9 cellular contexts compared by ENCODE assay signal in the genomic region with DNA sequence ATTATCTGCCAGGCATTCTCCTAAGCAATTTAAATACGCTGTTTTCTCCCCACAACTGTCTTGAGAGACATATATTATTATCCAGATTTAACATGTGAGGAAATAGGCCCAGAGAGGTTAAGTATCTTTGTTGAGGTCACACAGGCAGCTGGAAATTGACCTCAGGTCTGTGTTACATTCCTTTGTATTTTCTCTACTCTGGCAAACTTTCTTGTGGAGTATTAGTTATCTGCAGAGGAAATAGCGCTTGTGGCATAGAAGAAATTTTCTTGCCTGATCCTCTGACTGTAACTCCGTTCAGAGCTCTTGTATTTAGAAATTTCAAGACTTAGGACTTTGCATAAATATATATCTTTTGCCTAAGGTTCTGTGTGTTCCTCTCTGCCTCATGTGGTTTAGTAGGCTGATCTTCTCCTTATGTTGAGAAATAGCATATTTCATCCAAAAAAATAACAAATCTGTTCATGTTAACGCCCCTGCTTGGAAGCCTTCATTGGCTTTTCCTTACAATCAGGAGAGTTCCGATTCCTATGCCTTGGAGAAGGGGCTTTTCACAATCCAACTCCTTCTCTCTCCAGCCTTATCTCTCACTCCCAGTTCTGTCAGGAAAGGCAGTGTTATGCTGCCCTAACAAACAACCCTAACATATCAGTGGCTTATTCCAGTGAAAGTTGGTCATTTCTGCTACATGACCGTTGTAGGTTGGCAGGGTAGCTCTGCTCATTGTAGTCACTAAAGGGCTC. TPM values are rescaled to one million over a fixed set of nuclear protein-coding genes. Genes with fewer than 3 reads are reported as not detected.
DNase-seq lines count a peak whose midpoint lies in the region; TF ChIP-seq lines count a peak whose summit lies in the region.
"Had no signal": no experiment of that assay in that cellular context is flagged by ENCODE, and none has a peak within 500 bp of the region (broad histone marks: within the 10 kb centered on the region; RNA-seq: fewer than 3 reads in every experiment).

No MANE protein-coding gene starts in this region.

- no peak overlapping the region for H3K4me3 ChIP-seq in CD4-positive, alpha-beta memory T cell (ENCODE audit: low read length in 2 of 2)
- no peak overlapping the region for H3K4me3 ChIP-seq in prostate gland

- H3K27ac ChIP-seq in CD4-positive, alpha-beta memory T cell (ENCODE audit: low read depth, low read length): peak overlapping the region; percentile 99
- H3K27ac ChIP-seq in RWPE1 (peak overlapping the region; percentile 95; the same call in 1 of the 2 replicates), prostate gland (peak overlapping the region; percentile 99 to 100)

- H3K27me3 ChIP-seq in CD4-positive, alpha-beta memory T cell (ENCODE audit: insufficient read depth, low read length): no peaks in the 10 kb centered on the region
- H3K27me3 ChIP-seq in prostate gland (replicated peaks; ENCODE audit: insufficient read depth): no peaks in the 10 kb centered on the region

- TF ChIP-seq CTCF in RWPE1 (conservative IDR thresholded peaks at IDR 0.05; ENCODE audit: low read depth) (no peak), prostate gland (IDR thresholded peaks at IDR 0.05) (no peak)

- peaks cover 29 to 67% (median 44%) of the 10 kb centered on the region in 4 donors for H3K4me1 Mint-ChIP-seq in CD4-positive, alpha-beta memory T cell

- WGBS in prostate gland: 71% methylated on average over 6 of the region's 6 CpGs

- H3K27ac Mint-ChIP-seq in CD4-positive, alpha-beta memory T cell: peak overlapping the region; percentile 97 to 100 (median 99)

- H3K9me3 ChIP-seq in CD4-positive, alpha-beta memory T cell (ENCODE audit: control insufficient read depth in 1 of 2, low read length in 2 of 2): no peaks in the 10 kb centered on the region
- no peaks in the 10 kb centered on the region for H3K9me3 ChIP-seq in prostate gland

- no peaks in the 10 kb centered on the region for H3K36me3 ChIP-seq in CD4-positive, alpha-beta memory T cell (ENCODE audit: insufficient read depth, low read length)
- no peaks in the 10 kb centered on the region for H3K36me3 ChIP-seq in prostate gland

- peaks cover 33 to 42% of the 10 kb centered on the region in 2 donors for H3K36me3 Mint-ChIP-seq in CD4-positive, alpha-beta memory T cell

- peaks cover 25% of the 10 kb centered on the region for H3K4me1 ChIP-seq in CD4-positive, alpha-beta memory T cell (ENCODE audit: insufficient read depth, low read length)
- no peaks in the 10 kb centered on the region for H3K4me1 ChIP-seq in prostate gland (replicated peaks)

- peaks cover 0 to 23% (median 4%) of the 10 kb centered on the region in 8 donors for H3K9me3 Mint-ChIP-seq in CD4-positive, alpha-beta memory T cell

- CTCF ChIA-PET in CD4-positive, alpha-beta memory T cell (lab: Charles Lee; ENCODE audit: partially characterized antibody): interaction anchor here (1.0 to 2.8 kb wide), 7 partner anchors 11 to 913 kb away, joined by 3 to 6 read pairs (median 4); no protein-coding TSS in a partner anchor
- CTCF ChIA-PET in RWPE1 (lab: Yijun Ruan, JAX): interaction anchor here (0.6 to 0.7 kb wide), 2 partner anchors 13 to 186 kb away, joined by 3 read pairs; no protein-coding TSS in a partner anchor

- H3K27me3 Mint-ChIP-seq in CD4-positive, alpha-beta memory T cell: peaks cover 2 to 5% of the 10 kb centered on the region in 2 donors

- no peak for DNase-seq in CD4-positive, alpha-beta memory T cell
- DNase-seq in RWPE1 (ENCODE audit: low spot score) (no peak), fibroblast of gingiva (ENCODE audit: low read depth) (peak; percentile 79), prostate gland (ENCODE audit: low spot score) (no peak), NCI-H2107 (lab: John Stamatoyannopoulos, UW) (no peak), NK-92 (lab: John Stamatoyannopoulos, UW; ENCODE audit: unreplicated experiment) (no peak), NCI-H446 treated with DMSO at 0.1 percent for 48 hours (lab: John Stamatoyannopoulos, UW) (no peak), SIG-M5 (lab: John Stamatoyannopoulos, UW) (no peak)
- DNase-seq: activated CD4-positive, CD25-positive, alpha-beta regulatory T cell treated with anti-CD3 and anti-CD28 coated beads, Interleukin-2, amount 50 U/mL, for 72 hours had no signal

- H3K4me3 Mint-ChIP-seq in CD4-positive, alpha-beta memory T cell: peak overlapping the region in 7 of 8 donors; percentile 35 to 96 (median 90)

- intact Hi-C loops in CD4-positive, alpha-beta memory T cell (cut with micrococcal nuclease): no loop called here
- intact Hi-C loops in prostate gland (cut with DNase I): loop anchor here (10.0 kb wide), 1 partner anchor 808 kb away; no protein-coding TSS in a partner anchor

- no peak for TF ChIP-seq POLR2A in prostate gland (IDR thresholded peaks at IDR 0.05)

- POLR2A ChIA-PET in CD4-positive, alpha-beta memory T cell (lab: Charles Lee; ENCODE audit: partially characterized antibody): interaction anchor here (1.0 to 7.1 kb wide), 14 partner anchors 9 to 912 kb away, joined by 3 to 91 read pairs (median 15); no protein-coding TSS in a partner anchor
- POLR2A ChIA-PET in RWPE1 (lab: Yijun Ruan, JAX; ENCODE audit: low non-redundant PET): no interaction called here

RNA-seq across cellular contexts. Expression of a gene that starts 2.5 kb away (rescaled TPM):
- total RNA-seq in CD4-positive, alpha-beta memory T cell: 10 to 100 TPM; 19.0 TPM
- polyA plus RNA-seq in CD4-positive, alpha-beta memory T cell: 10 to 100 TPM; 40.4 to 56.7 TPM
- total RNA-seq in prostate gland: 100 to 1,000 TPM; 154 to 303 TPM

Comparison
In these comparisons a context has a peak if more than half of its experiments do, and no peak if none do; other contexts are left out.
1. RNA of a gene that starts 2.5 kb away (total RNA-seq): 154 to 303 TPM in prostate gland; 19.0 TPM in CD4-positive, alpha-beta memory T cell; every median in the first group is over 4 times any median in the second.
2. Peak in every context shown above with its lines, with median percentiles within 50 percentile points of each other: H3K27ac ChIP-seq.